In genomic region chr5:160020266-160020770, GRCh38 we compare ENCODE assay signal across 16 cellular contexts.
"Had no signal": no experiment of that assay in that cellular context is flagged by ENCODE, and none has a peak within 500 bp of the region (broad histone marks: within the 10 kb centered on the region; RNA-seq: fewer than 3 reads in every experiment).

No MANE protein-coding gene starts in this region.

- H3K4me1 Mint-ChIP-seq: neural progenitor cell had no signal

- DNase-seq: activated CD4-positive, alpha-beta T cell treated with anti-CD3 and anti-CD28 coated beads, Interleukin-2, amount 10 ng/mL, durations not matched to agents 7 days and 5 days; activated naive CD4-positive, alpha-beta T cell; adrenal gland; cerebellar nuclear complex; foreskin melanocyte; head of caudate nucleus; stimulated activated CD4-positive, alpha-beta T cell treated with anti-CD3 and anti-CD28 coated beads, Interleukin-4, amount 100 ng/mL, for 24 hours; stimulated activated naive CD8-positive, alpha-beta T cell treated with anti-CD3 and anti-CD28 coated beads, Interleukin-15, amount 100 ng/mL, for 72 hours; T-helper 1 cell had no signal

- ATAC-seq: left lobe of liver; stimulated activated naive CD8-positive, alpha-beta T cell treated with anti-CD3 and anti-CD28 coated beads, Interleukin-15, amount 100 ng/mL, for 72 hours; WTC11 had no signal

- H3K9me3 Mint-ChIP-seq: activated CD4-positive, alpha-beta T cell treated with anti-CD3 and anti-CD28 coated beads, Interleukin-2, amount 10 ng/mL, durations not matched to agents 7 days and 5 days; neural progenitor cell; stimulated activated naive CD8-positive, alpha-beta T cell treated with anti-CD3 and anti-CD28 coated beads, Interleukin-15, amount 100 ng/mL, for 72 hours; WTC11 had no signal

- H3K4me2 ChIP-seq: neural progenitor cell had no signal

- H3K27me3 ChIP-seq: adrenal gland, neural progenitor cell, pancreas had no signal

- FAIRE-seq: islet of Langerhans, pancreas, urothelium cell line had no signal

- H3K4me1 ChIP-seq: neural progenitor cell had no signal

- H3K27ac ChIP-seq: adrenal gland, neural progenitor cell, thoracic aorta had no signal

- H3K9ac ChIP-seq: neural progenitor cell had no signal

- H3K27ac Mint-ChIP-seq: neural progenitor cell; stimulated activated naive CD8-positive, alpha-beta T cell treated with anti-CD3 and anti-CD28 coated beads, Interleukin-15, amount 100 ng/mL, for 72 hours; WTC11 had no signal

- H3K27me3 Mint-ChIP-seq: activated CD4-positive, alpha-beta T cell treated with anti-CD3 and anti-CD28 coated beads, Interleukin-2, amount 10 ng/mL, durations not matched to agents 7 days and 5 days; stimulated activated naive CD8-positive, alpha-beta T cell treated with anti-CD3 and anti-CD28 coated beads, Interleukin-15, amount 100 ng/mL, for 72 hours had no signal

- H3K4me3 Mint-ChIP-seq: activated CD4-positive, alpha-beta T cell treated with anti-CD3 and anti-CD28 coated beads, Interleukin-2, amount 10 ng/mL, durations not matched to agents 7 days and 5 days; neural progenitor cell; stimulated activated naive CD8-positive, alpha-beta T cell treated with anti-CD3 and anti-CD28 coated beads, Interleukin-15, amount 100 ng/mL, for 72 hours; WTC11 had no signal

- H3K4me3 ChIP-seq: adrenal gland, neural progenitor cell, pancreas, thoracic aorta had no signal

- H2AFZ ChIP-seq: neural progenitor cell had no signal

- H3K36me3 ChIP-seq: neural progenitor cell had no signal

- H3K9me3 ChIP-seq: adrenal gland, pancreas, thoracic aorta had no signal
